ENCODE assay signal across 8 cellular contexts in genomic region chr17:45430738-45431530, GRCh38. TPM values are rescaled to one million over a fixed set of nuclear protein-coding genes. Genes with fewer than 3 reads are reported as not detected.
DNase-seq lines count a peak whose midpoint lies in the region; ATAC-seq, FAIRE-seq and TF ChIP-seq lines count a peak whose summit lies in the region.

No MANE protein-coding gene starts in this region.

- no peak for TF ChIP-seq CTCF in heart right ventricle (IDR thresholded peaks at IDR 0.05)

- H3K27me3 ChIP-seq in heart right ventricle = peaks cover 12 to 31% (median 27%) of the 10 kb centered on the region in 7 donors
- H3K27me3 ChIP-seq in skeletal muscle satellite cell (ENCODE audit: control insufficient read depth, insufficient read depth, low read length) = peaks cover 33% of the 10 kb centered on the region

- H3K4me3 Mint-ChIP-seq in activated CD4-positive, alpha-beta memory T cell treated with anti-CD3 and anti-CD28 coated beads, Interleukin-2, amount 10 ng/mL, durations not matched to agents 7 days and 5 days = peak overlapping the region; percentile 88

- H3K4me3 ChIP-seq in heart right ventricle (peak overlapping the region; percentile 44 to 77 (median 64)), skeletal muscle satellite cell (ENCODE audit: low read length) (peak overlapping the region; percentile 70)

- POLR2A ChIA-PET in activated CD4-positive, alpha-beta memory T cell treated with anti-CD3 and anti-CD28 coated beads, Interleukin-2, amount 10 ng/mL, durations not matched to agents 7 days and 5 days (lab: Charles Lee) = interaction anchor here (1.0 to 1.7 kb wide), 5 partner anchors 19 to 205 kb away, joined by 3 to 5 read pairs (median 3); partner anchors contain the start of gene MAP3K14

- WGBS in heart right ventricle, 2 donors = 14 to 25% methylated on average over 44 to 47 of the region's 47 CpGs

- H3K36me3 ChIP-seq in heart right ventricle = peaks cover 0 to 22% (median 2%) of the 10 kb centered on the region in 9 donors
- H3K36me3 ChIP-seq in skeletal muscle satellite cell (ENCODE audit: insufficient read depth, low read length) = peaks cover 2% of the 10 kb centered on the region

- H3K36me3 Mint-ChIP-seq in activated CD4-positive, alpha-beta memory T cell treated with anti-CD3 and anti-CD28 coated beads, Interleukin-2, amount 10 ng/mL, durations not matched to agents 7 days and 5 days (ENCODE audit: low read depth) = peaks cover 18% of the 10 kb centered on the region

- CTCF ChIA-PET in activated CD4-positive, alpha-beta memory T cell treated with anti-CD3 and anti-CD28 coated beads, Interleukin-2, amount 10 ng/mL, durations not matched to agents 7 days and 5 days (lab: Charles Lee) = no interaction called here

- intact Hi-C loops in heart right ventricle (cut with DNase I) = no loop called here

- DNase-seq in GM18507 (ENCODE audit: extremely low spot score, insufficient read length, low read depth) (no peak), heart right ventricle (no peak), NCI-H2029 treated with DMSO at 0.1 percent for 48 hours (lab: John Stamatoyannopoulos, UW) (no peak), NCI-H82 (lab: John Stamatoyannopoulos, UW) (no peak), DMS 273 (lab: John Stamatoyannopoulos, UW; ENCODE audit: unreplicated experiment) (no peak)
- DNase-seq in activated CD4-positive, alpha-beta memory T cell treated with anti-CD3 and anti-CD28 coated beads, Interleukin-2, amount 10 ng/mL, durations not matched to agents 7 days and 5 days = peak; percentile 55

- peak overlapping the region in 8 of 10 donors; percentile 84 to 94 (median 92) for H3K27ac ChIP-seq in heart right ventricle

- H3K4me1 ChIP-seq in heart right ventricle (peaks cover 20 to 65% (median 50%) of the 10 kb centered on the region in 9 donors), skeletal muscle satellite cell (ENCODE audit: control insufficient read depth, insufficient read depth, low read length) (peaks cover 22% of the 10 kb centered on the region)

- H3K9me3 Mint-ChIP-seq in activated CD4-positive, alpha-beta memory T cell treated with anti-CD3 and anti-CD28 coated beads, Interleukin-2, amount 10 ng/mL, durations not matched to agents 7 days and 5 days = no peaks in the 10 kb centered on the region

- no peaks in the 10 kb centered on the region for H3K27me3 Mint-ChIP-seq in activated CD4-positive, alpha-beta memory T cell treated with anti-CD3 and anti-CD28 coated beads, Interleukin-2, amount 10 ng/mL, durations not matched to agents 7 days and 5 days

- no peaks in the 10 kb centered on the region for H3K9me3 ChIP-seq in heart right ventricle
- H3K9me3 ChIP-seq in skeletal muscle satellite cell (replicated peaks; ENCODE audit: low read length) = no peaks in the 10 kb centered on the region

- H3K4me2 ChIP-seq in skeletal muscle satellite cell (ENCODE audit: low read length) = peak overlapping the region; percentile 96

- H3K4me1 Mint-ChIP-seq in activated CD4-positive, alpha-beta memory T cell treated with anti-CD3 and anti-CD28 coated beads, Interleukin-2, amount 10 ng/mL, durations not matched to agents 7 days and 5 days = peaks cover 33% of the 10 kb centered on the region

- peak; percentile 78 for FAIRE-seq in GM18507 (lab: Jason Lieb, UNC)

- no peak overlapping the region for H3K9ac ChIP-seq in skeletal muscle satellite cell (ENCODE audit: low read depth, low read length)

- ATAC-seq in HG02885 (IDR thresholded peaks at IDR 0.05; ENCODE audit: poor library complexity, unreplicated experiment) (peak; percentile 20), heart right ventricle (peak in 1 of 8 donors; percentile 3)

- H3K27ac Mint-ChIP-seq in activated CD4-positive, alpha-beta memory T cell treated with anti-CD3 and anti-CD28 coated beads, Interleukin-2, amount 10 ng/mL, durations not matched to agents 7 days and 5 days = peak overlapping the region; percentile 66

RNA-seq across cellular contexts. Expression of gene ARHGAP27, which starts 1.7 kb away (rescaled TPM):
- total RNA-seq in activated CD4-positive, alpha-beta memory T cell treated with anti-CD3 and anti-CD28 coated beads, Interleukin-2, amount 10 ng/mL, durations not matched to agents 7 days and 5 days = 10 to 100 TPM; 81.4 to 84.4 TPM
- 10 to 100 TPM; 15.2 to 46.9 (median 25.3) TPM for total RNA-seq in heart right ventricle
- 10 to 100 TPM; 17.9 to 65.8 TPM for polyA plus RNA-seq in heart right ventricle
- 1.7 and 6.1 TPM in 2 replicates for total RNA-seq in skeletal muscle satellite cell (2012; rRNA removed)

RNA-seq across cellular contexts. Expression of gene PLEKHM1, which starts 59.6 kb away (rescaled TPM):
- 10 to 100 TPM; 62.7 to 63.5 TPM for total RNA-seq in activated CD4-positive, alpha-beta memory T cell treated with anti-CD3 and anti-CD28 coated beads, Interleukin-2, amount 10 ng/mL, durations not matched to agents 7 days and 5 days
- 10 to 100 TPM; 22.5 to 46.9 (median 25.8) TPM for total RNA-seq in heart right ventricle
- polyA plus RNA-seq in heart right ventricle = 10 to 100 TPM in 1 of 2 donors, 1 to 10 TPM in 1; 9.9 to 14.8 TPM
- 16.8 and 23.6 TPM in 2 replicates for total RNA-seq in skeletal muscle satellite cell (2012; rRNA removed)
